ENCODE assay signal across 11 cellular contexts in genomic region chr14:69324341-69324931, GRCh38.
"Had no signal": no experiment of that assay in that cellular context is flagged by ENCODE, and none has a peak within 500 bp of the region (broad histone marks: within the 10 kb centered on the region; RNA-seq: fewer than 3 reads in every experiment).

No MANE protein-coding gene starts in this region.

- FAIRE-seq: TTC549 had no signal

- H3K36me3 ChIP-seq: brain microvascular endothelial cell, upper lobe of left lung had no signal

- H3K27ac ChIP-seq: brain microvascular endothelial cell, hepatocyte, upper lobe of left lung had no signal

- H3K9me3 ChIP-seq: upper lobe of left lung had no signal

- DNase-seq: activated CD4-positive, alpha-beta T cell treated with anti-CD3 and anti-CD28 coated beads, Interleukin-2, amount 50 U/mL, for 4 hours; activated CD4-positive, CD25-positive, alpha-beta regulatory T cell treated with anti-CD3 and anti-CD28 coated beads, Interleukin-2, amount 50 U/mL, for 72 hours; brain microvascular endothelial cell; cerebellar nuclear complex; naive B cell; SHP77; stimulated activated CD4-positive, alpha-beta T cell treated with anti-CD3 and anti-CD28 coated beads, Interleukin-4, amount 100 ng/mL, for 4 hours; T-helper 17 cell; upper lobe of left lung had no signal

- ATAC-seq: T-helper 17 cell had no signal

- H3K27me3 ChIP-seq: brain microvascular endothelial cell, hepatocyte, upper lobe of left lung had no signal

- H3K4me1 ChIP-seq: upper lobe of left lung had no signal

- H3K4me3 ChIP-seq: hepatocyte, upper lobe of left lung had no signal
